In genomic region chr7:41448104-41448503, GRCh38 we compare ENCODE assay signal across 19 cellular contexts.
DNase-seq lines count a peak whose midpoint lies in the region; ATAC-seq, FAIRE-seq and TF ChIP-seq lines count a peak whose summit lies in the region.
"Had no signal": no experiment of that assay in that cellular context is flagged by ENCODE, and none has a peak within 500 bp of the region (broad histone marks: within the 10 kb centered on the region; RNA-seq: fewer than 3 reads in every experiment).

No MANE protein-coding gene starts in this region.

- peaks cover 0 to 41% (median 13%) of the 10 kb centered on the region in 4 donors for H3K4me1 ChIP-seq in right lobe of liver

- DNase-seq in Right ventricle myocardium superior (no peak), cardiac septum (ENCODE audit: low spot score) (no peak), fibroblast of peridontal ligament (ENCODE audit: extremely low read depth) (peak; percentile 89), right lobe of liver (no peak), NCI-H128 (lab: John Stamatoyannopoulos, UW; ENCODE audit: unreplicated experiment) (no peak), GM19239 (ENCODE audit: insufficient read length, low spot score) (no peak), GF-D8 (lab: John Stamatoyannopoulos, UW) (no peak)
- no peak for DNase-seq in activated CD4-positive, alpha-beta T cell treated with anti-CD3 and anti-CD28 coated beads for 4 hours
- DNase-seq: activated effector memory CD4-positive, alpha-beta T cell treated with Interleukin-2 at 50 U/mL for 16 hours; CD4-positive, alpha-beta memory T cell; Karpas-422; NCI-H1436 treated with DMSO at 0.1 percent for 48 hours; NK-92 treated with Interleukin-12 subunit alpha and Interleukin-12 subunit beta, amount 100 ng/mL, for 24 hours; ovary; small intestine; T-helper 1 cell had no signal

- no peak for FAIRE-seq in GM19239 (lab: Jason Lieb, UNC)
- FAIRE-seq: A204.1, small intestine had no signal

- no peaks in the 10 kb centered on the region for H3K36me3 ChIP-seq in right lobe of liver
- H3K36me3 ChIP-seq: ovary, tibial nerve had no signal

- no peaks in the 10 kb centered on the region for H3K27me3 ChIP-seq in right lobe of liver
- H3K27me3 ChIP-seq: ovary, tibial nerve had no signal

- intact Hi-C loops in Right ventricle myocardium superior (cut with DNase I): no loop called here
- intact Hi-C loops in cardiac septum (cut with DNase I): no loop called here
- intact Hi-C loops in right lobe of liver (cut with DNase I): no loop called here

- ATAC-seq in Right ventricle myocardium superior (ENCODE audit: poor library complexity) (peak; percentile 87), right lobe of liver (peak; percentile 78 to 90 (median 82))

- TF ChIP-seq CTCF in right lobe of liver (IDR thresholded peaks at IDR 0.05): no peak

- no peak overlapping the region for H3K4me3 ChIP-seq in right lobe of liver
- H3K4me3 ChIP-seq: ovary, tibial nerve had no signal

- no peak for TF ChIP-seq POLR2A in right lobe of liver (IDR thresholded peaks at IDR 0.05)

- peak overlapping the region in 2 of 3 donors; percentile 36 to 76 for H3K27ac ChIP-seq in right lobe of liver
- H3K27ac ChIP-seq: epithelial cell of prostate, ovary, tibial nerve had no signal

- no peaks in the 10 kb centered on the region for H3K9me3 ChIP-seq in right lobe of liver
- H3K9me3 ChIP-seq: ovary, tibial nerve had no signal
